In the genomic region with DNA sequence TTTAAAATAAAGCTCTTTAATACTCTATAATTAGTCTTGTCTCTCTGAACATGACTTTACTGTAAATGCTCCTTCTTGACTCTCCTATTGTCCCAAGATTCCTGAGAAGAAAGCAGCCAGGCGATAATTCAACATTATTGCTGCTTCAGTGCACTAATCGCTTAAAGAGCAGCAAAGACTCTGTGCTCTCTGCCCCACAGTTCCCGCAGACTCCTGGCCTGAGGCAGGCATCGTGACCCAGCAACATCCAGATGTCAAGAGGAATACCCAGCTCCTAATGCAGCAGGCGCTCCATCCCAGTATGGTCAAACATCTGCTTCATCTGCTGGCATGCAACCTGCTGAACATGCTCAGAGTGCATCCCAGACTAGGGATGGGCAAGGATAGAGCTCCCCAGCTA, we compare ENCODE assay signal across 23 cellular contexts.
A peak's percentile ranks its signal among the peaks of the same experiment; 100 is the strongest.
DNase-seq lines count a peak whose midpoint lies in the region; ATAC-seq and TF ChIP-seq lines count a peak whose summit lies in the region.
"Had no signal": no experiment of that assay in that cellular context is flagged by ENCODE, and none has a peak within 500 bp of the region (broad histone marks: within the 10 kb centered on the region; RNA-seq: fewer than 3 reads in every experiment).

No MANE protein-coding gene starts in this region.

- H3K4me1 Mint-ChIP-seq in GM23338 (peaks cover 2% of the 10 kb centered on the region; the same call in 2 of the 3 replicates), neural crest cell (peaks cover 45% of the 10 kb centered on the region)
- H3K4me1 Mint-ChIP-seq: activated naive CD8-positive, alpha-beta T cell treated with anti-CD3 and anti-CD28 coated beads for 36 hours; CD14-positive monocyte; central memory CD8-positive, alpha-beta T cell; naive thymus-derived CD8-positive, alpha-beta T cell had no signal

- peak overlapping the region; percentile 5; the same call in 1 of the 2 replicates for H2AFZ ChIP-seq in GM23338

- ATAC-seq in GM23338 = peak; percentile 55
- ATAC-seq in omental fat pad (ENCODE audit: low FRiP score) = no peak
- ATAC-seq: activated CD8-positive, alpha-beta T cell treated with anti-CD3 and anti-CD28 coated beads, Interleukin-2, amount 10 ng/mL, durations not matched to agents 7 days and 5 days; gastroesophageal sphincter; naive thymus-derived CD8-positive, alpha-beta T cell; upper lobe of right lung had no signal

- H3F3A ChIP-seq in GM23338 (replicated peaks; ENCODE audit: low read depth) = no peaks in the 10 kb centered on the region

- peak; percentile 6 for DNase-seq in GM23338 (ENCODE audit: low spot score)
- peak; percentile 80 for DNase-seq in NCI-H69 (lab: John Stamatoyannopoulos, UW)
- DNase-seq in ecto neural progenitor cell (ENCODE audit: low spot score) = peak; percentile 83
- DNase-seq in neural crest cell (ENCODE audit: low read depth, low spot score) = peak; percentile 33
- DNase-seq in T-helper 9 cell = no peak
- DNase-seq in omental fat pad (ENCODE audit: low spot score) = no peak
- DNase-seq in putamen (ENCODE audit: low spot score) = no peak
- DNase-seq: activated CD4-positive, alpha-beta T cell treated with anti-CD3 and anti-CD28 coated beads for 1 hour; activated CD8-positive, alpha-beta T cell treated with anti-CD3 and anti-CD28 coated beads, Interleukin-2, amount 10 ng/mL, durations not matched to agents 7 days and 5 days; activated naive CD8-positive, alpha-beta T cell treated with anti-CD3 and anti-CD28 coated beads for 36 hours; KBM-7; midbrain; naive thymus-derived CD8-positive, alpha-beta T cell; NCI-H510A treated with DMSO at 0.1 percent for 48 hours; SJCRH30; stimulated activated naive CD4-positive, alpha-beta T cell; upper lobe of right lung had no signal

- TF ChIP-seq CTCF in GM23338 (conservative IDR thresholded peaks at IDR 0.05; ENCODE audit: low read depth in 2 of 2) (no peak), neural crest cell (conservative IDR thresholded peaks at IDR 0.05) (no peak), omental fat pad (IDR thresholded peaks at IDR 0.05) (no peak)

- no peaks in the 10 kb centered on the region for H3K27me3 ChIP-seq in GM23338 (ENCODE audit: insufficient read depth)
- H3K27me3 ChIP-seq: gastroesophageal sphincter, SJCRH30, suprapubic skin, upper lobe of right lung had no signal

- H3K79me2 ChIP-seq in GM23338 (replicated peaks; ENCODE audit: insufficient read depth) = no peaks in the 10 kb centered on the region

- H3K4me3 Mint-ChIP-seq in GM23338 = no peak overlapping the region
- H3K4me3 Mint-ChIP-seq in neural crest cell = peak overlapping the region; percentile 13
- H3K4me3 Mint-ChIP-seq: activated CD8-positive, alpha-beta T cell treated with anti-CD3 and anti-CD28 coated beads, Interleukin-2, amount 10 ng/mL, durations not matched to agents 7 days and 5 days; activated naive CD8-positive, alpha-beta T cell treated with anti-CD3 and anti-CD28 coated beads for 36 hours; CD14-positive monocyte; central memory CD8-positive, alpha-beta T cell; dendritic cell treated with granulocyte-macrophage colony-stimulating factor and Interleukin-4, amounts not matched to agents 40 ng/mL and 50 ng/mL, for 4 days; naive thymus-derived CD8-positive, alpha-beta T cell had no signal

- H3K4me3 ChIP-seq in GM23338 = no peak overlapping the region
- H3K4me3 ChIP-seq: gastroesophageal sphincter, SJCRH30, suprapubic skin, upper lobe of right lung had no signal

- no peaks in the 10 kb centered on the region for H4K20me1 ChIP-seq in GM23338 (replicated peaks; ENCODE audit: insufficient read depth)

- H3K27ac ChIP-seq in GM23338 (ENCODE audit: low read depth) = no peak overlapping the region
- H3K27ac ChIP-seq: gastroesophageal sphincter, SJCRH30, suprapubic skin, upper lobe of right lung had no signal

- H3K4me2 ChIP-seq in GM23338 = no peak overlapping the region

- peak overlapping the region; percentile 39 for H3K27ac Mint-ChIP-seq in GM23338
- H3K27ac Mint-ChIP-seq in neural crest cell (ENCODE audit: unreplicated experiment) = no peak overlapping the region
- H3K27ac Mint-ChIP-seq: activated CD8-positive, alpha-beta T cell treated with anti-CD3 and anti-CD28 coated beads, Interleukin-2, amount 10 ng/mL, durations not matched to agents 7 days and 5 days; activated naive CD8-positive, alpha-beta T cell treated with anti-CD3 and anti-CD28 coated beads for 36 hours; activated T-helper 2 cell treated with anti-CD3 and anti-CD28 coated beads, Interferon-gamma antibody, Interleukin-2, Interleukin-4, amounts not matched to agents 10 μg/mL and 5 μg/mL and 100 μg/mL, durations not matched to agents 14 hours and 24 hours and 36 hours; CD14-positive monocyte; dendritic cell treated with granulocyte-macrophage colony-stimulating factor and Interleukin-4, amounts not matched to agents 40 ng/mL and 50 ng/mL, for 4 days; naive thymus-derived CD8-positive, alpha-beta T cell had no signal

- H3K36me3 Mint-ChIP-seq in GM23338 (ENCODE audit: low read depth) (no peaks in the 10 kb centered on the region), neural crest cell (ENCODE audit: low read depth) (no peaks in the 10 kb centered on the region)
- H3K36me3 Mint-ChIP-seq: activated naive CD8-positive, alpha-beta T cell treated with anti-CD3 and anti-CD28 coated beads for 36 hours; CD14-positive monocyte; naive thymus-derived CD8-positive, alpha-beta T cell had no signal

- H3K4me1 ChIP-seq in GM23338 (ENCODE audit: insufficient read depth) = 0 out of 2 replicates have a peak, but pooled peaks cover 4% of the 10 kb centered on the region
- H3K4me1 ChIP-seq: gastroesophageal sphincter, upper lobe of right lung had no signal

- no peaks in the 10 kb centered on the region for H3K9me2 ChIP-seq in GM23338 (ENCODE audit: insufficient read depth)

- H3K27me3 Mint-ChIP-seq in GM23338 (ENCODE audit: insufficient read depth, low read depth, poor library complexity) = no peaks in the 10 kb centered on the region
- no peaks in the 10 kb centered on the region for H3K27me3 Mint-ChIP-seq in neural crest cell (ENCODE audit: low read depth)
- H3K27me3 Mint-ChIP-seq: central memory CD8-positive, alpha-beta T cell; dendritic cell treated with granulocyte-macrophage colony-stimulating factor and Interleukin-4, amounts not matched to agents 40 ng/mL and 50 ng/mL, for 4 days had no signal

- H3K9me3 Mint-ChIP-seq in GM23338 (no peaks in the 10 kb centered on the region), neural crest cell (no peaks in the 10 kb centered on the region)
- H3K9me3 Mint-ChIP-seq: activated naive CD8-positive, alpha-beta T cell treated with anti-CD3 and anti-CD28 coated beads for 36 hours; activated T-helper 2 cell treated with anti-CD3 and anti-CD28 coated beads, Interferon-gamma antibody, Interleukin-2, Interleukin-4, amounts not matched to agents 10 μg/mL and 5 μg/mL and 100 μg/mL, durations not matched to agents 14 hours and 24 hours and 36 hours; dendritic cell treated with granulocyte-macrophage colony-stimulating factor and Interleukin-4, amounts not matched to agents 40 ng/mL and 50 ng/mL, for 4 days had no signal

- no peaks in the 10 kb centered on the region for H3K36me3 ChIP-seq in GM23338 (ENCODE audit: insufficient read depth)
- H3K36me3 ChIP-seq: gastroesophageal sphincter, SJCRH30, suprapubic skin, upper lobe of right lung had no signal

TF ChIP-seq in GM23338, 12 proteins besides CTCF, POLR2A, EP300 and RAD21:
- TF ChIP-seq, protein P1, sequence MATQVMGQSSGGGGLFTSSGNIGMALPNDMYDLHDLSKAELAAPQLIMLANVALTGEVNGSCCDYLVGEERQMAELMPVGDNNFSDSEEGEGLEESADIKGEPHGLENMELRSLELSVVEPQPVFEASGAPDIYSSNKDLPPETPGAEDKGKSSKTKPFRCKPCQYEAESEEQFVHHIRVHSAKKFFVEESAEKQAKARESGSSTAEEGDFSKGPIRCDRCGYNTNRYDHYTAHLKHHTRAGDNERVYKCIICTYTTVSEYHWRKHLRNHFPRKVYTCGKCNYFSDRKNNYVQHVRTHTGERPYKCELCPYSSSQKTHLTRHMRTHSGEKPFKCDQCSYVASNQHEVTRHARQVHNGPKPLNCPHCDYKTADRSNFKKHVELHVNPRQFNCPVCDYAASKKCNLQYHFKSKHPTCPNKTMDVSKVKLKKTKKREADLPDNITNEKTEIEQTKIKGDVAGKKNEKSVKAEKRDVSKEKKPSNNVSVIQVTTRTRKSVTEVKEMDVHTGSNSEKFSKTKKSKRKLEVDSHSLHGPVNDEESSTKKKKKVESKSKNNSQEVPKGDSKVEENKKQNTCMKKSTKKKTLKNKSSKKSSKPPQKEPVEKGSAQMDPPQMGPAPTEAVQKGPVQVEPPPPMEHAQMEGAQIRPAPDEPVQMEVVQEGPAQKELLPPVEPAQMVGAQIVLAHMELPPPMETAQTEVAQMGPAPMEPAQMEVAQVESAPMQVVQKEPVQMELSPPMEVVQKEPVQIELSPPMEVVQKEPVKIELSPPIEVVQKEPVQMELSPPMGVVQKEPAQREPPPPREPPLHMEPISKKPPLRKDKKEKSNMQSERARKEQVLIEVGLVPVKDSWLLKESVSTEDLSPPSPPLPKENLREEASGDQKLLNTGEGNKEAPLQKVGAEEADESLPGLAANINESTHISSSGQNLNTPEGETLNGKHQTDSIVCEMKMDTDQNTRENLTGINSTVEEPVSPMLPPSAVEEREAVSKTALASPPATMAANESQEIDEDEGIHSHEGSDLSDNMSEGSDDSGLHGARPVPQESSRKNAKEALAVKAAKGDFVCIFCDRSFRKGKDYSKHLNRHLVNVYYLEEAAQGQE (IDR thresholded peaks at IDR 0.05; ENCODE audit: unreplicated experiment) = no peak
- TF ChIP-seq, protein P2, sequence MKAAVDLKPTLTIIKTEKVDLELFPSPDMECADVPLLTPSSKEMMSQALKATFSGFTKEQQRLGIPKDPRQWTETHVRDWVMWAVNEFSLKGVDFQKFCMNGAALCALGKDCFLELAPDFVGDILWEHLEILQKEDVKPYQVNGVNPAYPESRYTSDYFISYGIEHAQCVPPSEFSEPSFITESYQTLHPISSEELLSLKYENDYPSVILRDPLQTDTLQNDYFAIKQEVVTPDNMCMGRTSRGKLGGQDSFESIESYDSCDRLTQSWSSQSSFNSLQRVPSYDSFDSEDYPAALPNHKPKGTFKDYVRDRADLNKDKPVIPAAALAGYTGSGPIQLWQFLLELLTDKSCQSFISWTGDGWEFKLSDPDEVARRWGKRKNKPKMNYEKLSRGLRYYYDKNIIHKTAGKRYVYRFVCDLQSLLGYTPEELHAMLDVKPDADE (IDR thresholded peaks at IDR 0.05) = no peak
- TF ChIP-seq ZNF114 (CRISPR knock-in tag; IDR thresholded peaks at IDR 0.05) (no peak), EZH2phosphoT487 (IDR thresholded peaks at IDR 0.05; ENCODE audit: unreplicated experiment) (no peak), STAT1 (IDR thresholded peaks at IDR 0.05; ENCODE audit: unreplicated experiment) (no peak)

Comparison
In these comparisons a context has a peak if more than half of its experiments do, and no peak if none do; other contexts are left out.
1. DNase-seq: peak in GM23338 (single experiment), NCI-H69 (single experiment), ecto neural progenitor cell (single experiment) and neural crest cell (single experiment); none in T-helper 9 cell (single experiment), omental fat pad (single experiment) and putamen (single experiment).